1 cellular context compared by ENCODE assay signal in the genomic region with DNA sequence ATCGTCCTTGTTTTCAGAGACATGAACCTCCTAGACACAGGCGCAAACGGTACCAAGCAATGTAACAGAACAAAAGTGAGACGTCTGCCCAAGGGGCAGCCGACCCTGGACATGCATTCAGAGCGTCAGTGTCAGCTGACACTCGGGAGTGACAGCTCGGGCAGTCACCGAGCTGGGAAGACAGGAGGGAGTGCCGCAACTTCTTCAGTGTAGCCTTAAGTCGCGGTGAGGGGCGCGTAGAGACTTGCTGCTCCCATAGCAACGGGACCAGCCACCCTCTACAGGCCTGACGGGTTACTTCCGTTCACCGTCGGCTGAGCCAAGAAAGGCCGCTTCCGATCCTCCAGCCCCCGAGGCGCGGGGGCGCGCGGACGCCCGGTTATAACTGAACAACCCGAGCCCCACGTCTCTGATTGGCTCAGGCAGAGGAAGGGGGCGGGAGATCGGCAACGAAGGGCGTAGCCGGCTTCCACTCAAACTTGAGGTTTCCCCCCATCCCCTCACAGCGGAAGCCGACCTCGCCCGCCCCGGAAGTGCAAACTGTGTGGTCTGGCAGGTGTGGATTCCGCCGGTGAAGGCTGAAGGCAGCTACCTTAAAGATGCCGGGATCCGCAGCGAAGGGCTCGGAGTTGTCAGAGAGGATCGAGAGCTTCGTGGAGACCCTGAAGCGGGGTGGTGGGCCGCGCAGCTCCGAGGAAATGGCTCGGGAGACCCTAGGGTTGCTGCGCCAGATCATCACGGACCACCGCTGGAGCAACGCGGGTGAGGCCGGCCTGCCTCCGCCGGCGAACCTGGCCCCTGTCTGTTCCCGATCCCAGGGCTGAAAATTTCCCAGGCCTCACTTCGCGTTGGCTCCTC.
TF ChIP-seq lines count a peak whose summit lies in the region.

A gene (plus strand): TSS at position 530 of the 858 bp plus-strand sequence. CDS start 70 bp downstream, at position 600.

TF ChIP-seq in K562, 482 proteins besides CTCF, POLR2A, EP300 and RAD21 (continued from another document and continues in another):
- TF ChIP-seq, protein P1, sequence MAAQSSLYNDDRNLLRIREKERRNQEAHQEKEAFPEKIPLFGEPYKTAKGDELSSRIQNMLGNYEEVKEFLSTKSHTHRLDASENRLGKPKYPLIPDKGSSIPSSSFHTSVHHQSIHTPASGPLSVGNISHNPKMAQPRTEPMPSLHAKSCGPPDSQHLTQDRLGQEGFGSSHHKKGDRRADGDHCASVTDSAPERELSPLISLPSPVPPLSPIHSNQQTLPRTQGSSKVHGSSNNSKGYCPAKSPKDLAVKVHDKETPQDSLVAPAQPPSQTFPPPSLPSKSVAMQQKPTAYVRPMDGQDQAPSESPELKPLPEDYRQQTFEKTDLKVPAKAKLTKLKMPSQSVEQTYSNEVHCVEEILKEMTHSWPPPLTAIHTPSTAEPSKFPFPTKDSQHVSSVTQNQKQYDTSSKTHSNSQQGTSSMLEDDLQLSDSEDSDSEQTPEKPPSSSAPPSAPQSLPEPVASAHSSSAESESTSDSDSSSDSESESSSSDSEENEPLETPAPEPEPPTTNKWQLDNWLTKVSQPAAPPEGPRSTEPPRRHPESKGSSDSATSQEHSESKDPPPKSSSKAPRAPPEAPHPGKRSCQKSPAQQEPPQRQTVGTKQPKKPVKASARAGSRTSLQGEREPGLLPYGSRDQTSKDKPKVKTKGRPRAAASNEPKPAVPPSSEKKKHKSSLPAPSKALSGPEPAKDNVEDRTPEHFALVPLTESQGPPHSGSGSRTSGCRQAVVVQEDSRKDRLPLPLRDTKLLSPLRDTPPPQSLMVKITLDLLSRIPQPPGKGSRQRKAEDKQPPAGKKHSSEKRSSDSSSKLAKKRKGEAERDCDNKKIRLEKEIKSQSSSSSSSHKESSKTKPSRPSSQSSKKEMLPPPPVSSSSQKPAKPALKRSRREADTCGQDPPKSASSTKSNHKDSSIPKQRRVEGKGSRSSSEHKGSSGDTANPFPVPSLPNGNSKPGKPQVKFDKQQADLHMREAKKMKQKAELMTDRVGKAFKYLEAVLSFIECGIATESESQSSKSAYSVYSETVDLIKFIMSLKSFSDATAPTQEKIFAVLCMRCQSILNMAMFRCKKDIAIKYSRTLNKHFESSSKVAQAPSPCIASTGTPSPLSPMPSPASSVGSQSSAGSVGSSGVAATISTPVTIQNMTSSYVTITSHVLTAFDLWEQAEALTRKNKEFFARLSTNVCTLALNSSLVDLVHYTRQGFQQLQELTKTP (IDR thresholded peaks at IDR 0.05; ENCODE audit: low read depth in 1 of 2, partially characterized antibody in 2 of 2), result no peak
- TF ChIP-seq, protein P2, sequence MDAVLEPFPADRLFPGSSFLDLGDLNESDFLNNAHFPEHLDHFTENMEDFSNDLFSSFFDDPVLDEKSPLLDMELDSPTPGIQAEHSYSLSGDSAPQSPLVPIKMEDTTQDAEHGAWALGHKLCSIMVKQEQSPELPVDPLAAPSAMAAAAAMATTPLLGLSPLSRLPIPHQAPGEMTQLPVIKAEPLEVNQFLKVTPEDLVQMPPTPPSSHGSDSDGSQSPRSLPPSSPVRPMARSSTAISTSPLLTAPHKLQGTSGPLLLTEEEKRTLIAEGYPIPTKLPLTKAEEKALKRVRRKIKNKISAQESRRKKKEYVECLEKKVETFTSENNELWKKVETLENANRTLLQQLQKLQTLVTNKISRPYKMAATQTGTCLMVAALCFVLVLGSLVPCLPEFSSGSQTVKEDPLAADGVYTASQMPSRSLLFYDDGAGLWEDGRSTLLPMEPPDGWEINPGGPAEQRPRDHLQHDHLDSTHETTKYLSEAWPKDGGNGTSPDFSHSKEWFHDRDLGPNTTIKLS (IDR thresholded peaks at IDR 0.05; ENCODE audit: borderline replicate concordance, low read depth), result no peak
- TF ChIP-seq, protein P3, sequence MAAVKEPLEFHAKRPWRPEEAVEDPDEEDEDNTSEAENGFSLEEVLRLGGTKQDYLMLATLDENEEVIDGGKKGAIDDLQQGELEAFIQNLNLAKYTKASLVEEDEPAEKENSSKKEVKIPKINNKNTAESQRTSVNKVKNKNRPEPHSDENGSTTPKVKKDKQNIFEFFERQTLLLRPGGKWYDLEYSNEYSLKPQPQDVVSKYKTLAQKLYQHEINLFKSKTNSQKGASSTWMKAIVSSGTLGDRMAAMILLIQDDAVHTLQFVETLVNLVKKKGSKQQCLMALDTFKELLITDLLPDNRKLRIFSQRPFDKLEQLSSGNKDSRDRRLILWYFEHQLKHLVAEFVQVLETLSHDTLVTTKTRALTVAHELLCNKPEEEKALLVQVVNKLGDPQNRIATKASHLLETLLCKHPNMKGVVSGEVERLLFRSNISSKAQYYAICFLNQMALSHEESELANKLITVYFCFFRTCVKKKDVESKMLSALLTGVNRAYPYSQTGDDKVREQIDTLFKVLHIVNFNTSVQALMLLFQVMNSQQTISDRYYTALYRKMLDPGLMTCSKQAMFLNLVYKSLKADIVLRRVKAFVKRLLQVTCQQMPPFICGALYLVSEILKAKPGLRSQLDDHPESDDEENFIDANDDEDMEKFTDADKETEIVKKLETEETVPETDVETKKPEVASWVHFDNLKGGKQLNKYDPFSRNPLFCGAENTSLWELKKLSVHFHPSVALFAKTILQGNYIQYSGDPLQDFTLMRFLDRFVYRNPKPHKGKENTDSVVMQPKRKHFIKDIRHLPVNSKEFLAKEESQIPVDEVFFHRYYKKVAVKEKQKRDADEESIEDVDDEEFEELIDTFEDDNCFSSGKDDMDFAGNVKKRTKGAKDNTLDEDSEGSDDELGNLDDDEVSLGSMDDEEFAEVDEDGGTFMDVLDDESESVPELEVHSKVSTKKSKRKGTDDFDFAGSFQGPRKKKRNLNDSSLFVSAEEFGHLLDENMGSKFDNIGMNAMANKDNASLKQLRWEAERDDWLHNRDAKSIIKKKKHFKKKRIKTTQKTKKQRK (IDR thresholded peaks at IDR 0.05; ENCODE audit: borderline replicate concordance, low read depth, low read length), result no peak
- no peak for TF ChIP-seq ZNF274 (IDR thresholded peaks at IDR 0.05; ENCODE audit: borderline replicate concordance, low read depth, low read length)
- peak; percentile 49 for TF ChIP-seq SP2 (IDR thresholded peaks at IDR 0.05; ENCODE audit: extremely low read depth, low read depth, low read length, poor library complexity, severe bottlenecking)
- TF ChIP-seq MCM7 (IDR thresholded peaks at IDR 0.05), result no peak
- TF ChIP-seq ZKSCAN1 (IDR thresholded peaks at IDR 0.05; ENCODE audit: low read depth, low read length), result no peak
- no peak for TF ChIP-seq TAF15 (IDR thresholded peaks at IDR 0.05; ENCODE audit: low read depth, low read length)
- TF ChIP-seq POLR2H (tag; IDR thresholded peaks at IDR 0.05; ENCODE audit: low read depth), result no peak
- TF ChIP-seq, protein P4, sequence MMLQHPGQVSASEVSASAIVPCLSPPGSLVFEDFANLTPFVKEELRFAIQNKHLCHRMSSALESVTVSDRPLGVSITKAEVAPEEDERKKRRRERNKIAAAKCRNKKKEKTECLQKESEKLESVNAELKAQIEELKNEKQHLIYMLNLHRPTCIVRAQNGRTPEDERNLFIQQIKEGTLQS (IDR thresholded peaks at IDR 0.05), result no peak
- TF ChIP-seq, protein P4 (CRISPR knock-in tag; conservative IDR thresholded peaks at IDR 0.05), result no peak
- no peak for TF ChIP-seq NFE2 (IDR thresholded peaks at IDR 0.05; ENCODE audit: low read depth)
- no peak for TF ChIP-seq HNRNPL (IDR thresholded peaks at IDR 0.05; ENCODE audit: low read depth, low read length)
- TF ChIP-seq ZNF764 (CRISPR knock-in tag; IDR thresholded peaks at IDR 0.05; ENCODE audit: low read depth), result no peak
- no peak for TF ChIP-seq TRIM28 (IDR thresholded peaks at IDR 0.05)
- TF ChIP-seq BHLHE40 (IDR thresholded peaks at IDR 0.05; ENCODE audit: low read length), result no peak; the same call in 1 of the 2 replicates
- TF ChIP-seq ZNF766 (CRISPR knock-in tag; conservative IDR thresholded peaks at IDR 0.05), result no peak
- no peak for TF ChIP-seq ZNF707 (CRISPR knock-in tag; conservative IDR thresholded peaks at IDR 0.05)
- TF ChIP-seq TBL1XR1 (IDR thresholded peaks at IDR 0.05; ENCODE audit: low read length in 2 of 2), result no peak
- TF ChIP-seq, protein P5, sequence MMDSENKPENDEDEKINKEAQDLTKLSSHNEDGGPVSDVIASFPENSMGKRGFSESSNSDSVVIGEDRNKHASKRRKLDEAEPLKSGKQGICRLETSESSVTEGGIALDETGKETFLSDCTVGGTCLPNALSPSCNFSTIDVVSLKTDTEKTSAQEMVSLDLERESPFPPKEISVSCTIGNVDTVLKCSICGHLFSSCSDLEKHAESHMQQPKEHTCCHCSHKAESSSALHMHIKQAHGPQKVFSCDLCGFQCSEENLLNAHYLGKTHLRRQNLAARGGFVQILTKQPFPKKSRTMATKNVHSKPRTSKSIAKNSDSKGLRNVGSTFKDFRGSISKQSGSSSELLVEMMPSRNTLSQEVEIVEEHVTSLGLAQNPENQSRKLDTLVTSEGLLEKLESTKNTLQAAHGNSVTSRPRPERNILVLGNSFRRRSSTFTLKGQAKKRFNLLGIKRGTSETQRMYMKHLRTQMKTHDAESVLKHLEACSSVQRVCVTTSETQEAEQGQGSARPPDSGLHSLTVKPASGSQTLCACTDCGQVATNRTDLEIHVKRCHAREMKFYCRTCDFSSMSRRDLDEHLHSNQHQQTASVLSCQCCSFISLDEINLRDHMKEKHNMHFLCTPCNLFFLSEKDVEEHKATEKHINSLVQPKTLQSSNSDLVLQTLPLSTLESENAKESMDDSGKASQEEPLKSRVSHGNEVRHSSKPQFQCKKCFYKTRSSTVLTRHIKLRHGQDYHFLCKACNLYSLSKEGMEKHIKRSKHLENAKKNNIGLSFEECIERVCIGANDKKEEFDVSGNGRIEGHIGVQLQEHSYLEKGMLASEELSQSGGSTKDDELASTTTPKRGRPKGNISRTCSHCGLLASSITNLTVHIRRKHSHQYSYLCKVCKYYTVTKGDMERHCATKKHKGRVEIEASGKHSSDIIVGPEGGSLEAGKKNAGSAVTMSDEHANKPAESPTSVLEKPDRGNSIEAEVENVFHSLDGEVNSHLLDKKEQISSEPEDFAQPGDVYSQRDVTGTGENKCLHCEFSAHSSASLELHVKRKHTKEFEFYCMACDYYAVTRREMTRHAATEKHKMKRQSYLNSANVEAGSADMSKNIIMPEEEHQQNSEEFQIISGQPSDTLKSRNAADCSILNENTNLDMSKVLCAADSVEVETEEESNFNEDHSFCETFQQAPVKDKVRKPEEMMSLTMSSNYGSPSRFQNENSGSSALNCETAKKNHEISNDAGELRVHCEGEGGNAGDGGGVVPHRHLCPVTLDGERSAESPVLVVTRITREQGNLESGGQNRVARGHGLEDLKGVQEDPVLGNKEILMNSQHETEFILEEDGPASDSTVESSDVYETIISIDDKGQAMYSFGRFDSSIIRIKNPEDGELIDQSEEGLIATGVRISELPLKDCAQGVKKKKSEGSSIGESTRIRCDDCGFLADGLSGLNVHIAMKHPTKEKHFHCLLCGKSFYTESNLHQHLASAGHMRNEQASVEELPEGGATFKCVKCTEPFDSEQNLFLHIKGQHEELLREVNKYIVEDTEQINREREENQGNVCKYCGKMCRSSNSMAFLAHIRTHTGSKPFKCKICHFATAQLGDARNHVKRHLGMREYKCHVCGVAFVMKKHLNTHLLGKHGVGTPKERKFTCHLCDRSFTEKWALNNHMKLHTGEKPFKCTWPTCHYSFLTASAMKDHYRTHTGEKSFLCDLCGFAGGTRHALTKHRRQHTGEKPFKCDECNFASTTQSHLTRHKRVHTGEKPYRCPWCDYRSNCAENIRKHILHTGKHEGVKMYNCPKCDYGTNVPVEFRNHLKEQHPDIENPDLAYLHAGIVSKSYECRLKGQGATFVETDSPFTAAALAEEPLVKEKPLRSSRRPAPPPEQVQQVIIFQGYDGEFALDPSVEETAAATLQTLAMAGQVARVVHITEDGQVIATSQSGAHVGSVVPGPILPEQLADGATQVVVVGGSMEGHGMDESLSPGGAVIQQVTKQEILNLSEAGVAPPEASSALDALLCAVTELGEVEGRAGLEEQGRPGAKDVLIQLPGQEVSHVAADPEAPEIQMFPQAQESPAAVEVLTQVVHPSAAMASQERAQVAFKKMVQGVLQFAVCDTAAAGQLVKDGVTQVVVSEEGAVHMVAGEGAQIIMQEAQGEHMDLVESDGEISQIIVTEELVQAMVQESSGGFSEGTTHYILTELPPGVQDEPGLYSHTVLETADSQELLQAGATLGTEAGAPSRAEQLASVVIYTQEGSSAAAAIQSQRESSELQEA (IDR thresholded peaks at IDR 0.05; ENCODE audit: low read depth), result no peak
- TF ChIP-seq SETDB1 (IDR thresholded peaks at IDR 0.05; ENCODE audit: low read length), result no peak
- no peak for TF ChIP-seq TEAD2 (tag; IDR thresholded peaks at IDR 0.05)
- TF ChIP-seq, protein P6, sequence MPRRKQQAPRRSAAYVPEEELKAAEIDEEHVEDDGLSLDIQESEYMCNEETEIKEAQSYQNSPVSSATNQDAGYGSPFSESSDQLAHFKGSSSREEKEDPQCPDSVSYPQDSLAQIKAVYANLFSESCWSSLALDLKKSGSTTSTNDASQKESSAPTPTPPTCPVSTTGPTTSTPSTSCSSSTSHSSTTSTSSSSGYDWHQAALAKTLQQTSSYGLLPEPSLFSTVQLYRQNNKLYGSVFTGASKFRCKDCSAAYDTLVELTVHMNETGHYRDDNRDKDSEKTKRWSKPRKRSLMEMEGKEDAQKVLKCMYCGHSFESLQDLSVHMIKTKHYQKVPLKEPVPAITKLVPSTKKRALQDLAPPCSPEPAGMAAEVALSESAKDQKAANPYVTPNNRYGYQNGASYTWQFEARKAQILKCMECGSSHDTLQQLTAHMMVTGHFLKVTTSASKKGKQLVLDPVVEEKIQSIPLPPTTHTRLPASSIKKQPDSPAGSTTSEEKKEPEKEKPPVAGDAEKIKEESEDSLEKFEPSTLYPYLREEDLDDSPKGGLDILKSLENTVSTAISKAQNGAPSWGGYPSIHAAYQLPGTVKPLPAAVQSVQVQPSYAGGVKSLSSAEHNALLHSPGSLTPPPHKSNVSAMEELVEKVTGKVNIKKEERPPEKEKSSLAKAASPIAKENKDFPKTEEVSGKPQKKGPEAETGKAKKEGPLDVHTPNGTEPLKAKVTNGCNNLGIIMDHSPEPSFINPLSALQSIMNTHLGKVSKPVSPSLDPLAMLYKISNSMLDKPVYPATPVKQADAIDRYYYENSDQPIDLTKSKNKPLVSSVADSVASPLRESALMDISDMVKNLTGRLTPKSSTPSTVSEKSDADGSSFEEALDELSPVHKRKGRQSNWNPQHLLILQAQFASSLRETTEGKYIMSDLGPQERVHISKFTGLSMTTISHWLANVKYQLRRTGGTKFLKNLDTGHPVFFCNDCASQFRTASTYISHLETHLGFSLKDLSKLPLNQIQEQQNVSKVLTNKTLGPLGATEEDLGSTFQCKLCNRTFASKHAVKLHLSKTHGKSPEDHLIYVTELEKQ (CRISPR knock-in tag; IDR thresholded peaks at IDR 0.05), result no peak
- TF ChIP-seq SIN3B (IDR thresholded peaks at IDR 0.05; ENCODE audit: low read depth), result peak; percentile 88
- TF ChIP-seq, protein P7, sequence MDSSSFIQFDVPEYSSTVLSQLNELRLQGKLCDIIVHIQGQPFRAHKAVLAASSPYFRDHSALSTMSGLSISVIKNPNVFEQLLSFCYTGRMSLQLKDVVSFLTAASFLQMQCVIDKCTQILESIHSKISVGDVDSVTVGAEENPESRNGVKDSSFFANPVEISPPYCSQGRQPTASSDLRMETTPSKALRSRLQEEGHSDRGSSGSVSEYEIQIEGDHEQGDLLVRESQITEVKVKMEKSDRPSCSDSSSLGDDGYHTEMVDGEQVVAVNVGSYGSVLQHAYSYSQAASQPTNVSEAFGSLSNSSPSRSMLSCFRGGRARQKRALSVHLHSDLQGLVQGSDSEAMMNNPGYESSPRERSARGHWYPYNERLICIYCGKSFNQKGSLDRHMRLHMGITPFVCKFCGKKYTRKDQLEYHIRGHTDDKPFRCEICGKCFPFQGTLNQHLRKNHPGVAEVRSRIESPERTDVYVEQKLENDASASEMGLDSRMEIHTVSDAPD (CRISPR knock-in tag; IDR thresholded peaks at IDR 0.05), result no peak
- no peak for TF ChIP-seq ZNF431 (CRISPR knock-in tag; IDR thresholded peaks at IDR 0.05)
- no peak for TF ChIP-seq MAFF (IDR thresholded peaks at IDR 0.05; ENCODE audit: low read length)
- no peak for TF ChIP-seq CSDE1 (IDR thresholded peaks at IDR 0.05)
- TF ChIP-seq IFI16 (CRISPR knock-in tag; IDR thresholded peaks at IDR 0.05), result no peak
- no peak for TF ChIP-seq GATAD2B (IDR thresholded peaks at IDR 0.05; ENCODE audit: borderline replicate concordance)
